1 cellular context compared by ENCODE assay signal in genomic region chr17:8294814-8295316, GRCh38.
TF ChIP-seq lines count a peak whose summit lies in the region.

No MANE protein-coding gene starts in this region.

TF ChIP-seq in K562, 482 proteins besides CTCF, POLR2A, EP300 and RAD21 (continues in another document):
- TF ChIP-seq TAF7 (tag; IDR thresholded peaks at IDR 0.05) (peak; percentile 50), XRCC4 (IDR thresholded peaks at IDR 0.05; ENCODE audit: extremely low read depth, insufficient read depth, insufficient read length) (no peak), ARNT (IDR thresholded peaks at IDR 0.05) (no peak), NR2C1 (IDR thresholded peaks at IDR 0.05) (peak; percentile 71), NR2C1 (tag; IDR thresholded peaks at IDR 0.05) (peak; percentile 67), PHF20 (IDR thresholded peaks at IDR 0.05; ENCODE audit: partially characterized antibody) (no peak), HDAC1 (IDR thresholded peaks at IDR 0.05) (peak in 1 of 2 experiments; percentile 16; a peak in 1 of 4 replicates), FOXA1 (IDR thresholded peaks at IDR 0.05; ENCODE audit: borderline replicate concordance) (no peak), ADNP (tag; IDR thresholded peaks at IDR 0.05) (no peak), CHD1 (IDR thresholded peaks at IDR 0.05; ENCODE audit: low read length) (no peak), PRDM10 (IDR thresholded peaks at IDR 0.05; ENCODE audit: partially characterized antibody) (peak; percentile 44), ELF4 (CRISPR knock-in tag; IDR thresholded peaks at IDR 0.05) (0 out of 2 replicates have a peak, but pooled peaks have one; percentile 37), ZBTB2 (IDR thresholded peaks at IDR 0.05) (0 out of 2 replicates have a peak, but pooled peaks have one; percentile 27), KDM1A (IDR thresholded peaks at IDR 0.05) (peak; percentile 14 to 43; a peak in 2 of 4 replicates), PRMT5 (CRISPR knock-in tag; IDR thresholded peaks at IDR 0.05) (no peak), GATA2 (CRISPR knock-in tag; IDR thresholded peaks at IDR 0.05) (0 out of 2 replicates have a peak, but pooled peaks have one; percentile 15), EHMT2 (IDR thresholded peaks at IDR 0.05) (no peak), TBP (optimal IDR thresholded peaks at IDR 0.05; ENCODE audit: low read depth, low read length) (no peak), GATAD2A (IDR thresholded peaks at IDR 0.05) (peak; percentile 60; the same call in 1 of the 2 replicates), PHF21A (IDR thresholded peaks at IDR 0.05; ENCODE audit: borderline replicate concordance, low read depth) (no peak), ZNF174 (CRISPR knock-in tag; IDR thresholded peaks at IDR 0.05) (no peak), ZEB2 (IDR thresholded peaks at IDR 0.05) (0 out of 2 replicates have a peak, but pooled peaks have one; percentile 24), KDM5B (IDR thresholded peaks at IDR 0.05; ENCODE audit: insufficient replicate concordance, low read depth, low read length) (peak; percentile 71), DPF2 (IDR thresholded peaks at IDR 0.05) (peak; percentile 16; the same call in 1 of the 2 replicates), CBFA2T3 (IDR thresholded peaks at IDR 0.05) (peak; percentile 23; the same call in 1 of the 2 replicates), FOXK1 (CRISPR knock-in tag; IDR thresholded peaks at IDR 0.05; ENCODE audit: borderline replicate concordance) (no peak), MTA1 (IDR thresholded peaks at IDR 0.05; ENCODE audit: borderline replicate concordance) (0 out of 2 replicates have a peak, but pooled peaks have one; percentile 36), NCOA2 (IDR thresholded peaks at IDR 0.05; ENCODE audit: partially characterized antibody in 2 of 2) (no peak), REST (CRISPR knock-in tag; IDR thresholded peaks at IDR 0.05; ENCODE audit: low read depth) (no peak), ZZZ3 (IDR thresholded peaks at IDR 0.05) (no peak), PKNOX1 (IDR thresholded peaks at IDR 0.05) (no peak)
- TF ChIP-seq, protein P1, sequence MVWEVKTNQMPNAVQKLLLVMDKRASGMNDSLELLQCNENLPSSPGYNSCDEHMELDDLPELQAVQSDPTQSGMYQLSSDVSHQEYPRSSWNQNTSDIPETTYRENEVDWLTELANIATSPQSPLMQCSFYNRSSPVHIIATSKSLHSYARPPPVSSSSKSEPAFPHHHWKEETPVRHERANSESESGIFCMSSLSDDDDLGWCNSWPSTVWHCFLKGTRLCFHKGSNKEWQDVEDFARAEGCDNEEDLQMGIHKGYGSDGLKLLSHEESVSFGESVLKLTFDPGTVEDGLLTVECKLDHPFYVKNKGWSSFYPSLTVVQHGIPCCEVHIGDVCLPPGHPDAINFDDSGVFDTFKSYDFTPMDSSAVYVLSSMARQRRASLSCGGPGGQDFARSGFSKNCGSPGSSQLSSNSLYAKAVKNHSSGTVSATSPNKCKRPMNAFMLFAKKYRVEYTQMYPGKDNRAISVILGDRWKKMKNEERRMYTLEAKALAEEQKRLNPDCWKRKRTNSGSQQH (CRISPR knock-in tag; IDR thresholded peaks at IDR 0.05): 0 out of 2 replicates have a peak, but pooled peaks have one; percentile 29
- TF ChIP-seq, protein P2, sequence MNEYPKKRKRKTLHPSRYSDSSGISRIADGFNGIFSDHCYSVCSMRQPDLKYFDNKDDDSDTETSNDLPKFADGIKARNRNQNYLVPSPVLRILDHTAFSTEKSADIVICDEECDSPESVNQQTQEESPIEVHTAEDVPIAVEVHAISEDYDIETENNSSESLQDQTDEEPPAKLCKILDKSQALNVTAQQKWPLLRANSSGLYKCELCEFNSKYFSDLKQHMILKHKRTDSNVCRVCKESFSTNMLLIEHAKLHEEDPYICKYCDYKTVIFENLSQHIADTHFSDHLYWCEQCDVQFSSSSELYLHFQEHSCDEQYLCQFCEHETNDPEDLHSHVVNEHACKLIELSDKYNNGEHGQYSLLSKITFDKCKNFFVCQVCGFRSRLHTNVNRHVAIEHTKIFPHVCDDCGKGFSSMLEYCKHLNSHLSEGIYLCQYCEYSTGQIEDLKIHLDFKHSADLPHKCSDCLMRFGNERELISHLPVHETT (CRISPR knock-in tag; conservative IDR thresholded peaks at IDR 0.05 in 1 of 2, IDR thresholded peaks at IDR 0.05 in 1 of 2): peak in 1 of 2 experiments; percentile 8; a peak in 1 of 4 replicates
- TF ChIP-seq, protein P3, sequence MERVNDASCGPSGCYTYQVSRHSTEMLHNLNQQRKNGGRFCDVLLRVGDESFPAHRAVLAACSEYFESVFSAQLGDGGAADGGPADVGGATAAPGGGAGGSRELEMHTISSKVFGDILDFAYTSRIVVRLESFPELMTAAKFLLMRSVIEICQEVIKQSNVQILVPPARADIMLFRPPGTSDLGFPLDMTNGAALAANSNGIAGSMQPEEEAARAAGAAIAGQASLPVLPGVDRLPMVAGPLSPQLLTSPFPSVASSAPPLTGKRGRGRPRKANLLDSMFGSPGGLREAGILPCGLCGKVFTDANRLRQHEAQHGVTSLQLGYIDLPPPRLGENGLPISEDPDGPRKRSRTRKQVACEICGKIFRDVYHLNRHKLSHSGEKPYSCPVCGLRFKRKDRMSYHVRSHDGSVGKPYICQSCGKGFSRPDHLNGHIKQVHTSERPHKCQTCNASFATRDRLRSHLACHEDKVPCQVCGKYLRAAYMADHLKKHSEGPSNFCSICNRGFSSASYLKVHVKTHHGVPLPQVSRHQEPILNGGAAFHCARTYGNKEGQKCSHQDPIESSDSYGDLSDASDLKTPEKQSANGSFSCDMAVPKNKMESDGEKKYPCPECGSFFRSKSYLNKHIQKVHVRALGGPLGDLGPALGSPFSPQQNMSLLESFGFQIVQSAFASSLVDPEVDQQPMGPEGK (CRISPR knock-in tag; IDR thresholded peaks at IDR 0.05; ENCODE audit: borderline replicate concordance): no peak
